ENCODE assay signal across 7 cellular contexts in the genomic region with DNA sequence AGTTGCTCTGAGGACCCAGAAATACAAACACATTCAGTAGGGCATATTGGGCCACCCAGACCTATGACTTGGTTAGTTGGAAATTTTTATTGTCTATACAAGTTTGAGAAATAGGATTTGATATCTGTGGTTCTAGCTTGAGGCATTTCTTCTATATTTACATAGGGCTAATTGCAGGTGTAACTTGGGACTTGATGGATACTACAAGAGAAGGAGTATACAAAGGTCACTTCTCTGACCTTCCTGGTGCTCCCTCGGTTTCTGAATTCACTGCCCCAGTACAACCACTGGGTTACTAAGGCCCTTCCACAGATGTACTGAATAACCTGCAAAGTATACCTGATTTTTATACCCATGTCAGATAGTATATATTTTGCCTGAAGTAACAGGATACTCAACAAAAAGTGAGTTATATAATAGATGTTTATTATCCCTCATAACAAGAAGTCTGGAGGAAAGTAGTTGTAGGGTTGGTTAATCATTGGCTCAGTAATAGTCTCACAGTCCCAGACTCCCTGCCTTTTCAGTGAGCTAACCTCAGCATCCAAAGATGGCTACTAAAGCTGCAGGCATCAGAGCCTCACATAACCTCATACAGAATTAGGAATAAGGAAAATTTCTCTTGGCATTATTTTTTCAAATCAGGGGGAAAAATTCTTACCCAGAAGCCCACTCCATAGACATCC. TPM values are rescaled to one million over a fixed set of nuclear protein-coding genes. Genes with fewer than 3 reads are reported as not detected.
"Had no signal": no experiment of that assay in that cellular context is flagged by ENCODE, and none has a peak within 500 bp of the region (broad histone marks: within the 10 kb centered on the region; RNA-seq: fewer than 3 reads in every experiment).

No MANE protein-coding gene starts in this region.

- DNase-seq: H9, HCEC 1CT, IMR-90, KG1 had no signal

- ATAC-seq: GM23338, K562 had no signal

- H3K4me3 ChIP-seq: GM23338, K562 had no signal

RNA-seq across cellular contexts. Expression of gene PGR, which starts 8.8 kb away (rescaled TPM):
- total RNA-seq: HT-29 had no signal
